Comparison of ENCODE assay signal across 20 cellular contexts in genomic region chr7:155470186-155470487, GRCh38. TPM values are rescaled to one million over a fixed set of nuclear protein-coding genes. Genes with fewer than 3 reads are reported as not detected.
A peak's percentile ranks its signal among the peaks of the same experiment; 100 is the strongest.
DNase-seq lines count a peak whose midpoint lies in the region; FAIRE-seq and TF ChIP-seq lines count a peak whose summit lies in the region.
"Had no signal": no experiment of that assay in that cellular context is flagged by ENCODE, and none has a peak within 500 bp of the region (broad histone marks: within the 10 kb centered on the region; RNA-seq: fewer than 3 reads in every experiment).

No MANE protein-coding gene starts in this region.

- H2BK15ac ChIP-seq in H1 (ENCODE audit: low read length): peak overlapping the region; percentile 97

- no peak overlapping the region for H3K4me2 ChIP-seq in H1 (ENCODE audit: insufficient read depth in 1 of 2, low read depth in 2 of 2, low read length in 2 of 2)
- H3K4me2 ChIP-seq: A549 had no signal

- no peak overlapping the region for H2BK5ac ChIP-seq in H1 (ENCODE audit: low read depth, low read length)

- POLR2A ChIA-PET in H1 (lab: Charles Lee; ENCODE audit: partially characterized antibody): interaction anchor here (1.7 kb wide), 1 partner anchor 21 kb away, joined by 4 read pairs; no protein-coding TSS in a partner anchor

- H4K5ac ChIP-seq in H1 (ENCODE audit: insufficient read length, low read depth, low read length): no peak overlapping the region

- no peak for TF ChIP-seq POLR2A in H1 (IDR thresholded peaks at IDR 0.05; ENCODE audit: control extremely low read depth in 1 of 2, low read depth in 2 of 2, low read length in 2 of 2)
- TF ChIP-seq POLR2A in GM12892 (IDR thresholded peaks at IDR 0.05; ENCODE audit: low read depth, low read length): no peak

- CTCF ChIA-PET in H1 (lab: Charles Lee; ENCODE audit: partially characterized antibody): interaction anchor here (0.5 to 1.8 kb wide), 5 partner anchors 11 to 318 kb away, joined by 3 to 6 read pairs (median 3); no protein-coding TSS in a partner anchor

- no peak overlapping the region for H3K9ac ChIP-seq in H1 (replicated peaks in 1 of 4; ENCODE audit: extremely low read depth in 1 of 4, low read depth in 3 of 4, low read length in 3 of 4)

- H3K9me3 ChIP-seq in H1 (ENCODE audit: insufficient read depth in 2 of 2, low read depth in 1 of 2, low read length in 1 of 2): no peaks in the 10 kb centered on the region
- H3K9me3 ChIP-seq: A549 had no signal

- H2BK20ac ChIP-seq in H1 (ENCODE audit: low read length): no peak overlapping the region

- FAIRE-seq in H1 (lab: Jason Lieb, UNC) (no peak), GM19239 (lab: Jason Lieb, UNC) (no peak), GM12892 (lab: Jason Lieb, UNC) (no peak)
- FAIRE-seq: A549, H54 had no signal

- 44% methylated on average over 8 of the region's 8 CpGs; no CpG with 5 or more reads in 1 of the 2 experiments for WGBS in H1 (ENCODE audit: extremely low coverage in 1 of 2, insufficient coverage in 1 of 2, insufficient read length in 1 of 2, insufficient replicate concordance in 2 of 2, low coverage in 1 of 2, low lambda C conversion rate in 2 of 2, missing lambda C conversion rate in 1 of 2), 2 experiments

- peaks cover 17 to 26% of the 10 kb centered on the region in 2 experiments for H4K20me1 ChIP-seq in H1 (replicated peaks in 1 of 2; ENCODE audit: control insufficient read depth in 1 of 2, insufficient read depth in 2 of 2, low read length in 2 of 2)

- no peak overlapping the region for H3K23ac ChIP-seq in H1 (ENCODE audit: insufficient read length)

- no peak overlapping the region for H3K4ac ChIP-seq in H1 (replicated peaks; ENCODE audit: insufficient read length, low read depth, low read length)

- no peak for TF ChIP-seq CTCF in H1 (IDR thresholded peaks at IDR 0.05; ENCODE audit: control extremely low read depth in 1 of 3, insufficient read depth in 1 of 3, low read depth in 1 of 3, low read length in 3 of 3)

- H3K4me1 ChIP-seq in H1 (replicated peaks in 1 of 4; ENCODE audit: control insufficient read depth in 3 of 4, insufficient read depth in 4 of 4, low read length in 3 of 4): peaks cover 7 to 32% (median 13%) of the 10 kb centered on the region in 4 experiments; a peak in 6 of 7 replicates

- H4K91ac ChIP-seq in H1 (replicated peaks; ENCODE audit: insufficient read length, low read length): no peak overlapping the region

- no peak for TF ChIP-seq RAD21 in H1 (IDR thresholded peaks at IDR 0.05 in 1 of 2, conservative IDR thresholded peaks at IDR 0.05 in 1 of 2; ENCODE audit: low read depth in 2 of 2, low read length in 2 of 2)

- no peak overlapping the region for H3K18ac ChIP-seq in H1 (ENCODE audit: extremely low read depth, low read length)

- no peaks in the 10 kb centered on the region for H3K79me1 ChIP-seq in H1 (ENCODE audit: low read depth, low read length)

- no peak overlapping the region for H3K14ac ChIP-seq in H1 (ENCODE audit: insufficient read length)

- no peak overlapping the region for H3K4me3 ChIP-seq in H1 (ENCODE audit: extremely low read depth in 1 of 4, insufficient read depth in 2 of 4, low read depth in 3 of 4, low read length in 4 of 4)
- H3K4me3 ChIP-seq: A549 had no signal

- H3K27ac ChIP-seq in H1 (ENCODE audit: low read depth, low read length): no peak overlapping the region
- H3K27ac ChIP-seq: 22Rv1, A549, C4-2B, HL-60 had no signal

- peaks cover 4% of the 10 kb centered on the region; the same call in 1 of the 2 replicates for H3K23me2 ChIP-seq in H1 (ENCODE audit: low read depth, low read length)

- H3K56ac ChIP-seq in H1 (replicated peaks; ENCODE audit: insufficient read length, low read depth, low read length): no peak overlapping the region

- no peak overlapping the region for H2AFZ ChIP-seq in H1 (ENCODE audit: low read length)

- no peak overlapping the region for H2BK120ac ChIP-seq in H1 (replicated peaks; ENCODE audit: low read depth, low read length)

- no peak overlapping the region for H4K8ac ChIP-seq in H1 (ENCODE audit: extremely low read depth, insufficient read depth, low read length)

- DNase-seq in activated effector memory CD4-positive, alpha-beta T cell treated with anti-CD3 and anti-CD28 coated beads, Interleukin-2, amount 50 U/mL, for 16 hours: peak; percentile 14
- DNase-seq in activated effector memory CD4-positive, alpha-beta T cell treated with Interleukin-2 at 50 U/mL for 16 hours: no peak
- DNase-seq in H1 (ENCODE audit: low read depth in 1 of 2, low spot score in 2 of 2) (no peak), retina (peak; percentile 29), GM19239 (ENCODE audit: insufficient read length, low spot score) (no peak), SW480 (ENCODE audit: low spot score) (no peak), GM12892 (ENCODE audit: insufficient read length) (no peak)
- DNase-seq: AML-193; CD4-positive, alpha-beta T cell; DMS153; DMS79; GDM1; HFFc6 had no signal

- no peak for TF ChIP-seq EP300 in H1 (IDR thresholded peaks at IDR 0.05; ENCODE audit: borderline replicate concordance in 1 of 2, low read depth in 2 of 2, low read length in 2 of 2)

- H2AK5ac ChIP-seq in H1 (ENCODE audit: low read depth, low read length): no peak overlapping the region; the same call in 1 of the 2 replicates

- H3K36me3 ChIP-seq in H1 (ENCODE audit: control insufficient read depth in 2 of 4, insufficient read depth in 4 of 4, low read length in 3 of 4): no peaks in the 10 kb centered on the region

- no peak overlapping the region; the same call in 1 of the 2 replicates for H2BK12ac ChIP-seq in H1 (ENCODE audit: low read depth, low read length)

- no peaks in the 10 kb centered on the region for H3K79me2 ChIP-seq in H1 (ENCODE audit: control insufficient read depth in 1 of 2, insufficient read depth in 2 of 2, low read length in 2 of 2)

- H3K27me3 ChIP-seq in H1 (replicated peaks in 1 of 4; ENCODE audit: control insufficient read depth in 3 of 4, extremely low read depth in 1 of 4, insufficient read depth in 3 of 4, low read length in 3 of 4): peaks cover 98 to 100% (median 100%) of the 10 kb centered on the region in 4 experiments

TF ChIP-seq in H1, 55 proteins besides CTCF, POLR2A, EP300 and RAD21 (continues in another document):
- TF ChIP-seq HDAC2 (IDR thresholded peaks at IDR 0.05; ENCODE audit: borderline replicate concordance in 1 of 2, low read depth in 2 of 2, low read length in 2 of 2): no peak
- TF ChIP-seq EZH2 (IDR thresholded peaks at IDR 0.05; ENCODE audit: low read depth, low read length, severe bottlenecking): peak; percentile 5
- TF ChIP-seq ATF2 (IDR thresholded peaks at IDR 0.05; ENCODE audit: low read length): no peak
- TF ChIP-seq CREB1 (IDR thresholded peaks at IDR 0.05): no peak

RNA-seq across cellular contexts. Expression of gene EN2, which starts 12.2 kb away (rescaled TPM):
- not detected in 2 replicates for total RNA-seq in H1 (2021; fragmentation: NEBNext Ultra II Directional; extraction: Animal tissue kit (Norgen Biotek cat#: 25700))
- polyA plus RNA-seq in H1 (2011; rRNA removed): 0.03 TPM in 1 of 2 replicates, not detected in the other
- not detected for polyA plus RNA-seq in H1 (2011; cell fraction: cytosol; rRNA removed)
- polyA plus RNA-seq in H1 (2011; cell fraction: nucleus; rRNA removed): not detected
- 0.04 TPM in 1 of 4 replicates, not detected in the others for polyA plus RNA-seq in H1 (2012, experiment 1 of 2)
- not detected for polyA plus RNA-seq in H1 (2012, experiment 2 of 2)
- polyA plus RNA-seq in H1 (2013, experiment 1 of 2): not detected
- polyA plus RNA-seq in H1 (2013, experiment 2 of 2): not detected
- polyA minus RNA-seq in H1 (2011; rRNA and poly(A)+ RNA removed): not detected in 2 replicates
- not detected for polyA minus RNA-seq in H1 (2011; cell fraction: cytosol; rRNA and poly(A)+ RNA removed)
- not detected for polyA minus RNA-seq in H1 (2011; cell fraction: nucleus; rRNA and poly(A)+ RNA removed)
- polyA plus RNA-seq in GM12892 (2012; ENCODE audit: missing spikeins): not detected
- total RNA-seq: CD4-positive, alpha-beta T cell; HFFc6; HT1080 had no signal
- polyA plus RNA-seq: BJ had no signal

Comparison
In these comparisons a context has a peak if more than half of its experiments do, and no peak if none do; other contexts are left out.
1. DNase-seq: peak in activated effector memory CD4-positive, alpha-beta T cell treated with anti-CD3 and anti-CD28 coated beads, Interleukin-2, amount 50 U/mL, for 16 hours (single experiment) and retina (single experiment); none in activated effector memory CD4-positive, alpha-beta T cell treated with Interleukin-2 at 50 U/mL for 16 hours (single experiment), H1 (0 of 2), GM19239 (single experiment), SW480 (single experiment) and GM12892 (single experiment).